Comparison of ENCODE assay signal across 8 cellular contexts in the genomic region with DNA sequence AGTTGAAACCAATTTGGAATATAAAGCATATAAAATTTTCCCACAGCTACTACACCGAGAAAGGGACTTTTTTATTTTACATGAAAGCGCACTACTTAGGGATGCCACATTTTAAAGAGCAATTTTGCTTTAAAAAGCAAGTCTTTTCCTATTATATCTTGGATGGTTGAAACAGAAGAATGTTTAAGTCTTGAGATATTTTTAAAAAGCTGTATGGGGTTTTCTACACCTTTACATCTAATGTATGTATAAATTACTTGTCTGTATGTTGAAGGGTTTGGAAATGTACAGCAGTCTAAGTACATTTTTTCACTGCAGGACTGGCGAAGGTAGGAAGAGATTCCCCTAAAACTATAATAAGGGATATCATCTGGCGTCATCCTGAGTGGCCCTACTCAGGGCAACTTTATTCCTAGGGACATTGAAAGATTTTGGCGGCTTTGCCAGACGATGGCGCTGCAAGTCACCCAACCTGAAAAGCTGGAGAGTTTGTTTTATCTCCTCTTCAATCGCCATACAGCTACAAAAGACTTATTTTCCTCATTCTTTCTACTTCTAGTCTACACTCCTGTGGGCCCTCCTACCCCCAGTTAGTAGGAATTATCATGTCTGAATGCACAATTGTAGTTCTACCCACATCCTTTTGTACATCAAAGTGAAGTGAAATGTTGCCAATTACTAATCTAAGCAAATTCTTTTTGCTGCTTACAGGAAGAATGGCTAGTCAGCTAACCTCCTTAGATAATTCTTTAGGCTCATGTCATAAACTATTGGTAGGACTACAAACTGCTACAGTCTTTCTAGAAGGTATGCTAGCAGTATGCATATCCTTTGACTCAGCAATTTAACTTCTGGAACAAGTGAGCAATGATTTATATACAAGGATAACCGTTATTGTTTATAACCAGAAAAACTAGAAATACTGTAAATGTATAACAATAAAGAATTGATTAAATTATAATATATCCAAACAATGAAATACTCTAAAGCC. TPM values are rescaled to one million over a fixed set of nuclear protein-coding genes. Genes with fewer than 3 reads are reported as not detected.
DNase-seq lines count a peak whose midpoint lies in the region; ATAC-seq lines count a peak whose summit lies in the region.

No MANE protein-coding gene starts in this region.

- H3K27me3 Mint-ChIP-seq in activated CD4-positive, alpha-beta T cell treated with anti-CD3 and anti-CD28 coated beads for 36 hours = no peaks in the 10 kb centered on the region

- no peaks in the 10 kb centered on the region for H3K36me3 Mint-ChIP-seq in activated CD4-positive, alpha-beta T cell treated with anti-CD3 and anti-CD28 coated beads for 36 hours (ENCODE audit: low read depth)

- peak overlapping the region; percentile 92 for H3K4me3 Mint-ChIP-seq in activated CD4-positive, alpha-beta T cell treated with anti-CD3 and anti-CD28 coated beads for 36 hours

- DNase-seq in AML-193 (lab: John Stamatoyannopoulos, UW) (peak; percentile 80), NCI-H460 (ENCODE audit: extremely low read depth, low read depth) (peak; percentile 72), dedifferentiated amniotic fluid mesenchymal stem cell (ENCODE audit: extremely low spot score) (peak; percentile 91), left lobe of liver (ENCODE audit: low spot score) (peak; percentile 73)
- DNase-seq in activated CD4-positive, alpha-beta T cell treated with anti-CD3 and anti-CD28 coated beads for 36 hours = peak; percentile 82
- peak; percentile 54 to 55 for DNase-seq in stimulated activated CD4-positive, alpha-beta T cell treated with anti-CD3 and anti-CD28 coated beads, Interleukin-2, amount 100 ng/mL, for 48 hours

- intact Hi-C loops in activated CD4-positive, alpha-beta T cell treated with anti-CD3 and anti-CD28 coated beads for 36 hours (cut with DNase I, micrococcal nuclease) = loop anchor here (1.0 to 10.0 kb wide), 16 partner anchors 7 to 1294 kb away; partner anchors contain the start of genes DDX60L (in 2 of the 2), MFAP3L (in 2 of the 2), CBR4 (in 1 of the 2) and CLCN3 (in 1 of the 2)

- POLR2A ChIA-PET in activated CD4-positive, alpha-beta T cell treated with anti-CD3 and anti-CD28 coated beads for 36 hours (lab: Charles Lee) = interaction anchor here (0.7 to 1.0 kb wide), 3 partner anchors 8 to 47 kb away, joined by 4 to 6 read pairs (median 5); no protein-coding TSS in a partner anchor

- CTCF ChIA-PET in activated CD4-positive, alpha-beta T cell treated with anti-CD3 and anti-CD28 coated beads for 36 hours (lab: Charles Lee) = interaction anchor here (0.7 to 2.5 kb wide), 21 partner anchors 8 to 435 kb away, joined by 3 to 30 read pairs (median 3); partner anchors contain the start of genes HPF1 and MFAP3L

- ATAC-seq in GM19025 (IDR thresholded peaks at IDR 0.05; ENCODE audit: low read depth, unreplicated experiment) = peak; percentile 34
- peak; percentile 55 for ATAC-seq in HG03378 (IDR thresholded peaks at IDR 0.05; ENCODE audit: unreplicated experiment)
- ATAC-seq in activated CD4-positive, alpha-beta T cell treated with anti-CD3 and anti-CD28 coated beads for 36 hours = peak; percentile 30
- ATAC-seq in left lobe of liver = peak; percentile 76

- no peaks in the 10 kb centered on the region for H3K9me3 Mint-ChIP-seq in activated CD4-positive, alpha-beta T cell treated with anti-CD3 and anti-CD28 coated beads for 36 hours (ENCODE audit: low read depth)

- H3K27ac Mint-ChIP-seq in activated CD4-positive, alpha-beta T cell treated with anti-CD3 and anti-CD28 coated beads for 36 hours = peak overlapping the region; percentile 97

- peaks cover 50% of the 10 kb centered on the region for H3K4me1 Mint-ChIP-seq in activated CD4-positive, alpha-beta T cell treated with anti-CD3 and anti-CD28 coated beads for 36 hours

RNA-seq across cellular contexts. Expression of gene NEK1, which starts 0.8 kb away (rescaled TPM):
- total RNA-seq in NCI-H460 (2014; rRNA removed; shearing (Covaris generic)) = 6.4 and 8.7 TPM in 2 replicates
- 5.2 and 6.2 TPM in 2 replicates for polyA plus RNA-seq in NCI-H460 (2014; cell fraction: nucleus; rRNA removed)
- 10 to 100 TPM in 1 of 2 experiments, 1 to 10 TPM in 1; 9.5 to 12.2 TPM for total RNA-seq in activated CD4-positive, alpha-beta T cell treated with anti-CD3 and anti-CD28 coated beads for 36 hours
- 5.1 TPM for total RNA-seq in left lobe of liver

RNA-seq across cellular contexts. Expression of gene CLCN3, which starts 7.2 kb away (rescaled TPM):
- 45.0 and 48.9 TPM in 2 replicates for total RNA-seq in NCI-H460 (2014; rRNA removed; shearing (Covaris generic))
- polyA plus RNA-seq in NCI-H460 (2014; cell fraction: nucleus; rRNA removed) = 12.5 and 21.3 TPM in 2 replicates
- 10 to 100 TPM; 21.2 to 22.0 TPM for total RNA-seq in activated CD4-positive, alpha-beta T cell treated with anti-CD3 and anti-CD28 coated beads for 36 hours
- 21.7 TPM for total RNA-seq in left lobe of liver

Comparison
In these comparisons a context has a peak if more than half of its experiments do, and no peak if none do; other contexts are left out.
1. Peak in every context shown above with its lines: DNase-seq and ATAC-seq.